In genomic region chr5:57735754-57736153, GRCh38 we compare ENCODE assay signal across 12 cellular contexts.
DNase-seq lines count a peak whose midpoint lies in the region; ATAC-seq, FAIRE-seq and TF ChIP-seq lines count a peak whose summit lies in the region.
"Had no signal": no experiment of that assay in that cellular context is flagged by ENCODE, and none has a peak within 500 bp of the region (broad histone marks: within the 10 kb centered on the region; RNA-seq: fewer than 3 reads in every experiment).

No MANE protein-coding gene starts in this region.

- TF ChIP-seq CTCF in AG09319 (IDR thresholded peaks at IDR 0.05; ENCODE audit: low read depth, low read length) (no peak), mucosa of descending colon (IDR thresholded peaks at IDR 0.05) (no peak)

- peak; percentile 31 for ATAC-seq in mucosa of descending colon
- no peak for ATAC-seq in HG03175 (IDR thresholded peaks at IDR 0.05; ENCODE audit: unreplicated experiment)
- no peak for ATAC-seq in activated CD4-positive, CD25-positive, alpha-beta regulatory T cell treated with anti-CD3 and anti-CD28 coated beads, Interleukin-2, amount 50 U/mL, for 24 hours
- ATAC-seq in GM21390 (IDR thresholded peaks at IDR 0.05; ENCODE audit: unreplicated experiment) = no peak
- ATAC-seq: K562; stimulated activated naive CD8-positive, alpha-beta T cell treated with anti-CD3 and anti-CD28 coated beads, Interleukin-15, amount 100 ng/mL, for 72 hours had no signal

- intact Hi-C loops in mucosa of descending colon (cut with DNase I, micrococcal nuclease) = no loop called here

- WGBS in small intestine, 3 donors = 43 to 54% (median 46%) methylated on average over 2 of the region's 2 CpGs

- H3K4me3 ChIP-seq in mucosa of descending colon (no peak overlapping the region), small intestine (ENCODE audit: low read depth in 1 of 2, low read length in 2 of 2) (no peak overlapping the region)
- H3K4me3 ChIP-seq: heart right ventricle, K562 had no signal

- peak; percentile 56 for DNase-seq in AG09319 (ENCODE audit: extremely low read depth, low read depth)
- DNase-seq in NCI-H226 = peak; percentile 85
- peak; percentile 74 for DNase-seq in dedifferentiated amniotic fluid mesenchymal stem cell (ENCODE audit: extremely low spot score)
- no peak for DNase-seq in mucosa of descending colon
- no peak for DNase-seq in small intestine
- DNase-seq: heart right ventricle; stimulated activated naive CD8-positive, alpha-beta T cell treated with anti-CD3 and anti-CD28 coated beads, Interleukin-15, amount 100 ng/mL, for 72 hours had no signal

- no peaks in the 10 kb centered on the region for H3K4me1 ChIP-seq in mucosa of descending colon (ENCODE audit: low read depth)
- H3K4me1 ChIP-seq in small intestine (ENCODE audit: control insufficient read depth in 2 of 2, insufficient read depth in 1 of 2, low read depth in 1 of 2, low read length in 1 of 2) = no peaks in the 10 kb centered on the region

- H3K36me3 ChIP-seq in mucosa of descending colon (ENCODE audit: low read depth) (no peaks in the 10 kb centered on the region), small intestine (ENCODE audit: control insufficient read depth in 2 of 2, insufficient read depth in 2 of 2, low read length in 2 of 2) (no peaks in the 10 kb centered on the region)
- H3K36me3 ChIP-seq: heart right ventricle had no signal

- no peak overlapping the region for H3K27ac ChIP-seq in small intestine (ENCODE audit: low read depth in 1 of 2, low read length in 1 of 2)
- H3K27ac ChIP-seq: C4-2B had no signal

- H3K27me3 ChIP-seq in small intestine (ENCODE audit: control insufficient read depth in 2 of 2, insufficient read depth in 2 of 2, low read length in 2 of 2) = no peaks in the 10 kb centered on the region
- H3K27me3 ChIP-seq: heart right ventricle had no signal

- FAIRE-seq in small intestine (lab: Jason Lieb, UNC) = no peak
- FAIRE-seq: K562 had no signal

- H3K9me3 ChIP-seq in mucosa of descending colon (no peaks in the 10 kb centered on the region), small intestine (ENCODE audit: control insufficient read depth, low read depth) (no peaks in the 10 kb centered on the region)
- H3K9me3 ChIP-seq: heart right ventricle had no signal

Comparison
In these comparisons a context has a peak if more than half of its experiments do, and no peak if none do; other contexts are left out.
1. DNase-seq: peak in AG09319 (single experiment), NCI-H226 (single experiment) and dedifferentiated amniotic fluid mesenchymal stem cell (single experiment); none in mucosa of descending colon (0 of 3) and small intestine (single experiment).